In genomic region chr3:31546152-31546551, GRCh38 we compare ENCODE assay signal across 15 cellular contexts. TPM values are rescaled to one million over a fixed set of nuclear protein-coding genes. Genes with fewer than 3 reads are reported as not detected.
DNase-seq lines count a peak whose midpoint lies in the region; ATAC-seq and TF ChIP-seq lines count a peak whose summit lies in the region.
"Had no signal": no experiment of that assay in that cellular context is flagged by ENCODE, and none has a peak within 500 bp of the region (broad histone marks: within the 10 kb centered on the region; RNA-seq: fewer than 3 reads in every experiment).

No MANE protein-coding gene starts in this region.

- peaks cover 7% of the 10 kb centered on the region for H3K36me3 Mint-ChIP-seq in activated naive CD4-positive, alpha-beta T cell treated with anti-CD3 and anti-CD28 coated beads, Interleukin-2, amount 50 U/mL, for 24 hours
- H3K36me3 Mint-ChIP-seq in activated naive CD8-positive, alpha-beta T cell treated with anti-CD3 and anti-CD28 coated beads, Interleukin-2, amount 50 U/mL, for 24 hours (ENCODE audit: low read depth), result peaks cover 18% of the 10 kb centered on the region
- H3K36me3 Mint-ChIP-seq in type B pancreatic cell, result peaks cover 24% of the 10 kb centered on the region

- no peak for DNase-seq in activated naive CD4-positive, alpha-beta T cell (lab: John Stamatoyannopoulos, UW)
- DNase-seq in activated naive CD8-positive, alpha-beta T cell treated with anti-CD3 and anti-CD28 coated beads, Interleukin-2, amount 50 U/mL, for 24 hours, result no peak
- peak; percentile 75 for DNase-seq in islet precursor cell
- DNase-seq in type B pancreatic cell (ENCODE audit: extremely low spot score, unreplicated experiment), result no peak
- no peak for DNase-seq in glomerular visceral epithelial cell (ENCODE audit: extremely low spot score)
- DNase-seq in HuH-7 (ENCODE audit: low spot score), result no peak
- DNase-seq: ACHN; activated T-cell treated with anti-CD3 and anti-CD28 coated beads, Interleukin-2, amount 50 U/mL, for 4 hours; DND-41; hippocampal formation; MG63; NCI-H2171; SW 1271 had no signal

- H3K27me3 Mint-ChIP-seq in activated naive CD4-positive, alpha-beta T cell treated with anti-CD3 and anti-CD28 coated beads, Interleukin-2, amount 50 U/mL, for 24 hours, result no peaks in the 10 kb centered on the region
- H3K27me3 Mint-ChIP-seq in activated naive CD8-positive, alpha-beta T cell treated with anti-CD3 and anti-CD28 coated beads, Interleukin-2, amount 50 U/mL, for 24 hours, result no peaks in the 10 kb centered on the region
- H3K27me3 Mint-ChIP-seq in type B pancreatic cell, result no peaks in the 10 kb centered on the region

- no peak for TF ChIP-seq CTCF in type B pancreatic cell (conservative IDR thresholded peaks at IDR 0.05)

- ATAC-seq in activated naive CD8-positive, alpha-beta T cell treated with anti-CD3 and anti-CD28 coated beads, Interleukin-2, amount 50 U/mL, for 24 hours, result no peak
- ATAC-seq in GM18498 (IDR thresholded peaks at IDR 0.05; ENCODE audit: unreplicated experiment), result no peak
- ATAC-seq: activated T-cell treated with anti-CD3 and anti-CD28 coated beads, Interleukin-2, amount 50 U/mL, for 4 hours had no signal

- peaks cover 90% of the 10 kb centered on the region for H3K4me1 Mint-ChIP-seq in activated naive CD4-positive, alpha-beta T cell treated with anti-CD3 and anti-CD28 coated beads, Interleukin-2, amount 50 U/mL, for 24 hours
- peaks cover 84% of the 10 kb centered on the region for H3K4me1 Mint-ChIP-seq in activated naive CD8-positive, alpha-beta T cell treated with anti-CD3 and anti-CD28 coated beads, Interleukin-2, amount 50 U/mL, for 24 hours
- H3K4me1 Mint-ChIP-seq in type B pancreatic cell (ENCODE audit: unreplicated experiment), result peaks cover 45% of the 10 kb centered on the region

- peak overlapping the region; percentile 77 for H3K27ac Mint-ChIP-seq in activated naive CD4-positive, alpha-beta T cell treated with anti-CD3 and anti-CD28 coated beads, Interleukin-2, amount 50 U/mL, for 24 hours
- H3K27ac Mint-ChIP-seq in activated naive CD8-positive, alpha-beta T cell treated with anti-CD3 and anti-CD28 coated beads, Interleukin-2, amount 50 U/mL, for 24 hours, result peak overlapping the region; percentile 6
- H3K27ac Mint-ChIP-seq in type B pancreatic cell, result peak overlapping the region; percentile 24

- no peaks in the 10 kb centered on the region for H3K9me3 Mint-ChIP-seq in activated naive CD4-positive, alpha-beta T cell treated with anti-CD3 and anti-CD28 coated beads, Interleukin-2, amount 50 U/mL, for 24 hours
- H3K9me3 Mint-ChIP-seq in activated naive CD8-positive, alpha-beta T cell treated with anti-CD3 and anti-CD28 coated beads, Interleukin-2, amount 50 U/mL, for 24 hours, result no peaks in the 10 kb centered on the region
- H3K9me3 Mint-ChIP-seq in type B pancreatic cell, result no peaks in the 10 kb centered on the region
- H3K9me3 Mint-ChIP-seq: activated T-cell treated with anti-CD3 and anti-CD28 coated beads, Interleukin-2, amount 50 U/mL, for 4 hours had no signal

- H3K4me3 Mint-ChIP-seq in activated naive CD4-positive, alpha-beta T cell treated with anti-CD3 and anti-CD28 coated beads, Interleukin-2, amount 50 U/mL, for 24 hours, result peak overlapping the region; percentile 44
- no peak overlapping the region for H3K4me3 Mint-ChIP-seq in activated naive CD8-positive, alpha-beta T cell treated with anti-CD3 and anti-CD28 coated beads, Interleukin-2, amount 50 U/mL, for 24 hours
- no peak overlapping the region for H3K4me3 Mint-ChIP-seq in type B pancreatic cell
- H3K4me3 Mint-ChIP-seq: activated T-cell treated with anti-CD3 and anti-CD28 coated beads, Interleukin-2, amount 50 U/mL, for 4 hours had no signal

RNA-seq across cellular contexts. Expression of gene STT3B, which starts 13.4 kb away (rescaled TPM):
- 180 and 235 TPM in 2 replicates for total RNA-seq in type B pancreatic cell (ENCODE audit: low replicate concordance)

Comparison
In these comparisons a context has a peak if more than half of its experiments do, and no peak if none do; other contexts are left out.
1. H3K27ac Mint-ChIP-seq: peak in every context shown above with its lines; median percentile 77 in activated naive CD4-positive, alpha-beta T cell treated with anti-CD3 and anti-CD28 coated beads, Interleukin-2, amount 50 U/mL, for 24 hours; 24 in type B pancreatic cell; 6 in activated naive CD8-positive, alpha-beta T cell treated with anti-CD3 and anti-CD28 coated beads, Interleukin-2, amount 50 U/mL, for 24 hours.